Comparison of ENCODE assay signal across 15 cellular contexts in the genomic region with DNA sequence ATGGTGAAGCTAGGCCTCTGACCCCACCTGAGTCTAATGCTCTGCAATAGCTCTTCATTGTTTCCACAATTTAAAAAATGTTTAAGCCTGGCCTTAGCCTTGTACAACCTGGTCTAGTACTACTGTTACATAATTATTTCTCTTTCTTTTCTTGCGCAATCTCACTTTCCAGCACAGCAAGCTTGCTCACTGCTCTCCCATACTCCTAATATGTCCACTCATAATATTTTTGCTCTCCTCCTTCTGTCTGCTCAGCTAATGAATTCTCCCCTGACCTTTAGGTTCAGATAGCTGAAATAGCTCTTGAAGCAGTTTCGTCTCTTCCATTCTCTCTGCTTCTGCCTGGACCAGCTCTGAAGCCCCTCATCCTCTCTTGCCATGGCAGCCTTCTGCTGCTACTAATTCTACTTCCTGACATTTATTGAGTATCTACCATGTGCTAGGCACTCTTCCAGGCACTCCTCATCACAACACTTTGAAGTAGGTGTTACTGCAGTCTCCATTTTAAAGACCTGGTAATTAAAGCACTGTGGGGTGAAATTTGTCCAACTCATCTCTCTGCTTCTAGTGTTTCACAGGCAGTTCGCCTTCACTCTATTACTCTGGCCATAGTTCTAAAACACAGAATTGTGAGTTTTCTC. TPM values are rescaled to one million over a fixed set of nuclear protein-coding genes. Genes with fewer than 3 reads are reported as not detected.
A peak's percentile ranks its signal among the peaks of the same experiment; 100 is the strongest.
DNase-seq lines count a peak whose midpoint lies in the region; ATAC-seq and TF ChIP-seq lines count a peak whose summit lies in the region.
"Had no signal": no experiment of that assay in that cellular context is flagged by ENCODE, and none has a peak within 500 bp of the region (broad histone marks: within the 10 kb centered on the region; RNA-seq: fewer than 3 reads in every experiment).

No MANE protein-coding gene starts in this region.

- peaks cover 6% of the 10 kb centered on the region for H3K23me2 ChIP-seq in H9 (ENCODE audit: insufficient read length, low read depth, low read length, poor library complexity, severe bottlenecking)

- no peaks in the 10 kb centered on the region for H3K79me1 ChIP-seq in H9 (ENCODE audit: insufficient read depth, low read depth, low read length, poor library complexity, severe bottlenecking)

- H3K4me3 Mint-ChIP-seq in H9 = no peak overlapping the region
- no peak overlapping the region for H3K4me3 Mint-ChIP-seq in activated CD8-positive, alpha-beta T cell treated with anti-CD3 and anti-CD28 coated beads for 36 hours
- H3K4me3 Mint-ChIP-seq: activated CD8-positive, alpha-beta memory T cell treated with anti-CD3 and anti-CD28 coated beads, Interleukin-2, amount 10 ng/mL, durations not matched to agents 7 days and 5 days had no signal

- H3K36me3 ChIP-seq in lower lobe of right lung (no peaks in the 10 kb centered on the region), MM.1S (replicated peaks; ENCODE audit: insufficient read depth, low read length) (no peaks in the 10 kb centered on the region)
- H3K36me3 ChIP-seq: prostate gland had no signal

- H3K14ac ChIP-seq in H9 (ENCODE audit: insufficient read depth, low read length) = no peak overlapping the region

- H3K4ac ChIP-seq in H9 (ENCODE audit: low read depth, low read length) = no peak overlapping the region

- no peak overlapping the region for H2BK5ac ChIP-seq in H9 (ENCODE audit: insufficient read length, low read length)

- no peak overlapping the region for H3K27ac Mint-ChIP-seq in H9
- no peak overlapping the region for H3K27ac Mint-ChIP-seq in activated CD8-positive, alpha-beta T cell treated with anti-CD3 and anti-CD28 coated beads for 36 hours
- H3K27ac Mint-ChIP-seq: activated CD8-positive, alpha-beta memory T cell treated with anti-CD3 and anti-CD28 coated beads, Interleukin-2, amount 10 ng/mL, durations not matched to agents 7 days and 5 days had no signal

- TF ChIP-seq CTCF in lower lobe of right lung (IDR thresholded peaks at IDR 0.05) (no peak), H9 (conservative IDR thresholded peaks at IDR 0.05) (no peak), MM.1S (IDR thresholded peaks at IDR 0.05; ENCODE audit: low read length) (no peak)
- no peak for TF ChIP-seq CTCF in activated CD8-positive, alpha-beta T cell treated with anti-CD3 and anti-CD28 coated beads for 36 hours (IDR thresholded peaks at IDR 0.05)

- no peaks in the 10 kb centered on the region for H3K9me3 Mint-ChIP-seq in H9
- no peaks in the 10 kb centered on the region for H3K9me3 Mint-ChIP-seq in activated CD8-positive, alpha-beta T cell treated with anti-CD3 and anti-CD28 coated beads for 36 hours

- H4K20me1 ChIP-seq in H9 (ENCODE audit: control insufficient read depth, insufficient read depth, insufficient read length) (peaks cover 3% of the 10 kb centered on the region), MM.1S (ENCODE audit: insufficient read depth, low read length) (no peaks in the 10 kb centered on the region)

- ATAC-seq in lower lobe of right lung = peak; percentile 59 to 73
- no peak for ATAC-seq in activated CD8-positive, alpha-beta T cell treated with anti-CD3 and anti-CD28 coated beads for 36 hours
- ATAC-seq: activated CD8-positive, alpha-beta memory T cell treated with anti-CD3 and anti-CD28 coated beads, Interleukin-2, amount 10 ng/mL, durations not matched to agents 7 days and 5 days had no signal

- no peak overlapping the region for H3K56ac ChIP-seq in H9 (ENCODE audit: insufficient read length, low read depth, low read length)

- no peak overlapping the region for H4K8ac ChIP-seq in H9 (replicated peaks; ENCODE audit: insufficient read length, low read depth, low read length)

- H3K36me3 Mint-ChIP-seq in H9 (ENCODE audit: insufficient read depth in 1 of 3, low read depth in 3 of 3) = no peaks in the 10 kb centered on the region; a peak in 1 of 7 replicates
- H3K36me3 Mint-ChIP-seq in activated CD8-positive, alpha-beta T cell treated with anti-CD3 and anti-CD28 coated beads for 36 hours (ENCODE audit: low read depth) = no peaks in the 10 kb centered on the region

- H3K27ac ChIP-seq in lower lobe of right lung (peak overlapping the region; percentile 34), H9 (ENCODE audit: insufficient read length, low read depth, low read length) (no peak overlapping the region), MM.1S (ENCODE audit: low read length) (no peak overlapping the region)
- H3K27ac ChIP-seq: prostate gland had no signal

- no peaks in the 10 kb centered on the region for H3K9me2 ChIP-seq in MM.1S (replicated peaks; ENCODE audit: insufficient read depth, low read length)

- H3K27me3 ChIP-seq in lower lobe of right lung (ENCODE audit: low read depth) (no peaks in the 10 kb centered on the region), H9 (ENCODE audit: insufficient read depth, low read length) (no peaks in the 10 kb centered on the region), MM.1S (replicated peaks; ENCODE audit: insufficient read depth, low read length) (no peaks in the 10 kb centered on the region; the same call in 1 of the 2 replicates)

- no peak overlapping the region for H2BK15ac ChIP-seq in H9 (ENCODE audit: low read depth, low read length)

- no peak overlapping the region for H3K18ac ChIP-seq in H9 (ENCODE audit: insufficient read length, low read depth, low read length)

- no peak overlapping the region for H3K4me2 ChIP-seq in H9 (ENCODE audit: insufficient read depth, insufficient read length, low read length)
- no peak overlapping the region for H3K4me2 ChIP-seq in MM.1S (ENCODE audit: low read depth, low read length)

- no peak overlapping the region for H4K5ac ChIP-seq in H9 (ENCODE audit: insufficient read length, low read depth, low read length)

- H3K9me3 ChIP-seq in lower lobe of right lung = no peaks in the 10 kb centered on the region
- no peaks in the 10 kb centered on the region for H3K9me3 ChIP-seq in H9 (ENCODE audit: control insufficient read depth, low read depth, low read length)
- H3K9me3 ChIP-seq in MM.1S (replicated peaks; ENCODE audit: insufficient read depth, low read length) = no peaks in the 10 kb centered on the region
- H3K9me3 ChIP-seq: prostate gland had no signal

- H2BK20ac ChIP-seq in H9 (ENCODE audit: low read depth, low read length, poor library complexity, severe bottlenecking) = no peak overlapping the region

- H3K4me1 Mint-ChIP-seq in H9 = peaks cover 17 to 18% of the 10 kb centered on the region in 2 experiments
- peaks cover 18% of the 10 kb centered on the region for H3K4me1 Mint-ChIP-seq in activated CD8-positive, alpha-beta T cell treated with anti-CD3 and anti-CD28 coated beads for 36 hours (ENCODE audit: low read depth)

- H3K4me3 ChIP-seq in lower lobe of right lung (no peak overlapping the region), MM.1S (ENCODE audit: low read length) (no peak overlapping the region)
- H3K4me3 ChIP-seq: prostate gland had no signal

- H2BK12ac ChIP-seq in H9 (ENCODE audit: insufficient read length, low read depth, low read length) = no peak overlapping the region

- POLR2A ChIA-PET in activated CD8-positive, alpha-beta T cell treated with anti-CD3 and anti-CD28 coated beads for 36 hours (lab: Charles Lee) = interaction anchor here (0.8 to 1.9 kb wide), 4 partner anchors 9 to 69 kb away, joined by 3 to 6 read pairs (median 5); a partner anchor contains a TSS

- H2AK5ac ChIP-seq in H9 (ENCODE audit: insufficient read length, low read length) = no peak overlapping the region

- H2AFZ ChIP-seq in H9 (ENCODE audit: low read length) (no peak overlapping the region), MM.1S (ENCODE audit: low read length) (no peak overlapping the region)

- H3K27me3 Mint-ChIP-seq in H9 (ENCODE audit: low read depth) = peaks cover 17% of the 10 kb centered on the region
- no peaks in the 10 kb centered on the region for H3K27me3 Mint-ChIP-seq in activated CD8-positive, alpha-beta T cell treated with anti-CD3 and anti-CD28 coated beads for 36 hours

- no peak overlapping the region for H4K91ac ChIP-seq in H9 (ENCODE audit: insufficient read length, low read depth, low read length)

- no peak overlapping the region for H3K23ac ChIP-seq in H9 (ENCODE audit: insufficient read length, low read depth, low read length)

- intact Hi-C loops in lower lobe of right lung (cut with DNase I) = no loop called here
- intact Hi-C loops in activated CD8-positive, alpha-beta T cell treated with anti-CD3 and anti-CD28 coated beads for 36 hours (cut with micrococcal nuclease) = no loop called here

- no peaks in the 10 kb centered on the region for H3F3A ChIP-seq in MM.1S (ENCODE audit: insufficient read depth, low read length)

- H3K79me2 ChIP-seq in H9 (ENCODE audit: insufficient read depth, low read length) (no peaks in the 10 kb centered on the region), MM.1S (ENCODE audit: low read length) (peaks cover 18% of the 10 kb centered on the region)

- H3T11ph ChIP-seq in H9 (ENCODE audit: low read length) = no peak overlapping the region

- no peak overlapping the region for H2BK120ac ChIP-seq in H9 (ENCODE audit: low read depth, low read length, poor library complexity, severe bottlenecking)

- DNase-seq in CD1c-positive myeloid dendritic cell (ENCODE audit: extremely low spot score) = peak; percentile 29
- DNase-seq in NOMO-1 (lab: John Stamatoyannopoulos, UW; ENCODE audit: unreplicated experiment in 2 of 2) = peak; percentile 43 to 70
- DNase-seq in dedifferentiated amniotic fluid mesenchymal stem cell (ENCODE audit: extremely low spot score) = peak; percentile 24
- DNase-seq in lower lobe of right lung = peak; percentile 19
- no peak for DNase-seq in H9
- DNase-seq in MM.1S = no peak
- DNase-seq in DMS 273 (lab: John Stamatoyannopoulos, UW; ENCODE audit: unreplicated experiment) = no peak
- no peak for DNase-seq in activated CD8-positive, alpha-beta T cell treated with anti-CD3 and anti-CD28 coated beads for 36 hours
- DNase-seq: activated CD8-positive, alpha-beta memory T cell treated with anti-CD3 and anti-CD28 coated beads, Interleukin-2, amount 10 ng/mL, durations not matched to agents 7 days and 5 days; activated naive CD4-positive, alpha-beta T cell treated with anti-CD3 and anti-CD28 coated beads, Interleukin-2, amount 50 U/mL, for 16 hours; cerebellar nuclear complex; DND-41; stimulated activated CD4-positive, alpha-beta T cell treated with anti-CD3 and anti-CD28 coated beads, Interleukin-1b, Interleukin-23, amount 100 ng/mL, for 48 hours had no signal

- WGBS in H9 (ENCODE audit: extremely low coverage, insufficient read length, low lambda C conversion rate) = no CpG with 5 or more reads among the region's 3 CpGs

- CTCF ChIA-PET in activated CD8-positive, alpha-beta T cell treated with anti-CD3 and anti-CD28 coated beads for 36 hours (lab: Charles Lee) = interaction anchor here (1.0 to 19.4 kb wide), 7 partner anchors 10 to 67 kb away, joined by 3 to 685 read pairs (median 116); a partner anchor contains a TSS

- peaks cover 45% of the 10 kb centered on the region for H3K4me1 ChIP-seq in lower lobe of right lung
- peaks cover 6% of the 10 kb centered on the region for H3K4me1 ChIP-seq in H9 (ENCODE audit: insufficient read depth, low read length)
- H3K4me1 ChIP-seq in MM.1S (ENCODE audit: low read length) = peaks cover 15% of the 10 kb centered on the region
- H3K4me1 ChIP-seq: prostate gland had no signal

- H3K9ac ChIP-seq in H9 (ENCODE audit: extremely low read depth, insufficient read length, low read length) (no peak overlapping the region), MM.1S (ENCODE audit: low read length) (no peak overlapping the region)

RNA-seq across cellular contexts. Expression of a gene that starts 2.8 kb away (rescaled TPM):
- total RNA-seq in lower lobe of right lung (39.9 TPM), H9 (2021) (10.6 TPM in 2 replicates)
- total RNA-seq in activated CD8-positive, alpha-beta T cell treated with anti-CD3 and anti-CD28 coated beads for 36 hours = 10 to 100 TPM in 1 of 2 experiments, 1 to 10 TPM in 1; 8.8 to 10.2 TPM

RNA-seq across cellular contexts. Expression of a gene that starts 11.5 kb away (rescaled TPM):
- total RNA-seq in lower lobe of right lung (44.5 TPM), H9 (2021) (5.6 and 7.4 TPM in 2 replicates)
- total RNA-seq in activated CD8-positive, alpha-beta T cell treated with anti-CD3 and anti-CD28 coated beads for 36 hours = under 1 TPM; 0.56 to 0.58 TPM

RNA-seq across cellular contexts. Expression of a gene that starts 44.9 kb away (rescaled TPM):
- total RNA-seq in lower lobe of right lung = not detected
- total RNA-seq in H9 (2021) = not detected in 2 replicates
- not detected for total RNA-seq in activated CD8-positive, alpha-beta T cell treated with anti-CD3 and anti-CD28 coated beads for 36 hours
- total RNA-seq: activated CD8-positive, alpha-beta memory T cell treated with anti-CD3 and anti-CD28 coated beads, Interleukin-2, amount 10 ng/mL, durations not matched to agents 7 days and 5 days; M059J had no signal

RNA-seq across cellular contexts. Expression of a gene that starts 49.5 kb away (rescaled TPM):
- 104 TPM for total RNA-seq in lower lobe of right lung
- total RNA-seq in H9 (2021) = 69.3 and 72.1 TPM in 2 replicates
- 100 to 1,000 TPM; 373 to 382 TPM for total RNA-seq in activated CD8-positive, alpha-beta T cell treated with anti-CD3 and anti-CD28 coated beads for 36 hours

Comparison
In these comparisons a context has a peak if more than half of its experiments do, and no peak if none do; other contexts are left out.
1. DNase-seq: peak in CD1c-positive myeloid dendritic cell (single experiment), NOMO-1 (2 of 2), dedifferentiated amniotic fluid mesenchymal stem cell (single experiment) and lower lobe of right lung (single experiment); none in H9 (single experiment), MM.1S (single experiment), DMS 273 (single experiment) and activated CD8-positive, alpha-beta T cell treated with anti-CD3 and anti-CD28 coated beads for 36 hours (single experiment).